9 cellular contexts compared by ENCODE assay signal in genomic region chr17:63445571-63446217, GRCh38. TPM values are rescaled to one million over a fixed set of nuclear protein-coding genes. Genes with fewer than 3 reads are reported as not detected.
DNase-seq lines count a peak whose midpoint lies in the region; ATAC-seq and TF ChIP-seq lines count a peak whose summit lies in the region.
"Had no signal": no experiment of that assay in that cellular context is flagged by ENCODE, and none has a peak within 500 bp of the region (broad histone marks: within the 10 kb centered on the region; RNA-seq: fewer than 3 reads in every experiment).

No MANE protein-coding gene starts in this region.

- H3K4me3 ChIP-seq in PC-3 (ENCODE audit: low read length) (peak overlapping the region; percentile 93), heart right ventricle (peak overlapping the region; percentile 34 to 76 (median 65)), retinal pigment epithelial cell (ENCODE audit: low read length) (peak overlapping the region; percentile 43)

- POLR2A ChIA-PET in PC-3 (lab: Charles Lee; ENCODE audit: unreplicated experiment), result interaction anchor here (0.6 to 1.1 kb wide), 4 partner anchors 10 to 327 kb away, joined by 3 to 11 read pairs (median 6); partner anchors contain the start of gene CCDC47

- no peaks in the 10 kb centered on the region for H3K9me2 ChIP-seq in PC-3 (replicated peaks; ENCODE audit: low read length)

- peak; percentile 58 for ATAC-seq in HG03139 (IDR thresholded peaks at IDR 0.05; ENCODE audit: unreplicated experiment)
- ATAC-seq in PC-3, result peak; percentile 77
- ATAC-seq in heart right ventricle, result peak; percentile 27 to 69 (median 50)

- H3K27ac ChIP-seq in PC-3 (ENCODE audit: low read length) (peak overlapping the region; percentile 91), heart right ventricle (peak overlapping the region; percentile 62 to 97 (median 90))

- H2AFZ ChIP-seq in PC-3 (ENCODE audit: low read length), result peak overlapping the region; percentile 92

- H3K9ac ChIP-seq in PC-3 (ENCODE audit: low read length), result peak overlapping the region; percentile 97

- peak overlapping the region; percentile 95 for H3K4me2 ChIP-seq in PC-3 (ENCODE audit: low read length)

- H3K4me1 ChIP-seq in PC-3 (ENCODE audit: insufficient read depth, low read length) (peaks cover 41% of the 10 kb centered on the region), heart right ventricle (peaks cover 16 to 74% (median 58%) of the 10 kb centered on the region in 9 donors)

- H3K79me2 ChIP-seq in PC-3 (ENCODE audit: low read length), result peaks cover 52% of the 10 kb centered on the region

- DNase-seq in AML-193 (lab: John Stamatoyannopoulos, UW) (peak; percentile 15 to 24), PC-3 (peak; percentile 66), heart right ventricle (no peak), retinal pigment epithelial cell (ENCODE audit: low read depth) (no peak), globus pallidus (ENCODE audit: low spot score) (no peak)
- peak; percentile 81 for DNase-seq in activated naive CD4-positive, alpha-beta T cell treated with Interleukin-2 at 50 U/mL for 16 hours

- CTCF ChIA-PET in PC-3 (lab: Charles Lee), result interaction anchor here (0.6 to 5.6 kb wide), 7 partner anchors 10 to 176 kb away, joined by 3 to 38 read pairs (median 5); partner anchors contain the start of genes ACE and MAP3K3

- H3F3A ChIP-seq in PC-3 (ENCODE audit: low read length, unreplicated experiment), result no peaks in the 10 kb centered on the region

- 5% methylated on average over 52 to 53 of the region's 53 CpGs for WGBS in heart right ventricle, 2 donors

- intact Hi-C loops in PC-3 (cut with micrococcal nuclease) (loop anchor here (1.0 kb wide), 1 partner anchor 34 kb away; no protein-coding TSS in a partner anchor), heart right ventricle (cut with DNase I) (loop anchor here in 1 of 10 donors (2.0 kb wide), 1 partner anchor 29 kb away; no protein-coding TSS in a partner anchor)

- no peaks in the 10 kb centered on the region for H3K9me3 ChIP-seq in PC-3 (ENCODE audit: low read length)
- no peaks in the 10 kb centered on the region for H3K9me3 ChIP-seq in heart right ventricle

- no peaks in the 10 kb centered on the region for H3K36me3 ChIP-seq in PC-3 (ENCODE audit: low read depth, low read length)
- H3K36me3 ChIP-seq in heart right ventricle, result no peaks in the 10 kb centered on the region

- H3K27me3 ChIP-seq in PC-3 (ENCODE audit: low read length) (no peaks in the 10 kb centered on the region), heart right ventricle (no peaks in the 10 kb centered on the region)

- peak; percentile 55 for TF ChIP-seq CTCF in PC-3 (conservative IDR thresholded peaks at IDR 0.05; ENCODE audit: low read depth, low read length)
- peak in 8 of 9 donors; percentile 42 to 69 (median 52) for TF ChIP-seq CTCF in heart right ventricle (IDR thresholded peaks at IDR 0.05)
- TF ChIP-seq CTCF in retinal pigment epithelial cell (conservative IDR thresholded peaks at IDR 0.05; ENCODE audit: low read depth, low read length), result peak; percentile 34

- no peaks in the 10 kb centered on the region for H4K20me1 ChIP-seq in PC-3 (ENCODE audit: low read length)

- peak; percentile 9 for TF ChIP-seq POLR2A in GM19099 (IDR thresholded peaks at IDR 0.05; ENCODE audit: extremely low read depth, insufficient read length, low read depth)

- no TSS peak for BruUV-seq in PC-3 (replicated peaks; lab: Mats Ljungman, UMichigan)

RNA-seq across cellular contexts. Expression of gene CYB561, which starts 0.4 kb away (rescaled TPM):
- total RNA-seq in PC-3 (2014; rRNA removed), result 125 and 145 TPM in 2 replicates
- total RNA-seq in heart right ventricle, result 10 to 100 TPM in 4 of 10 donors, 1 to 10 TPM in 6; 5.5 to 22.8 (median 8.5) TPM
- 10 to 100 TPM in 1 of 2 donors, 1 to 10 TPM in 1; 7.8 to 12.2 TPM for polyA plus RNA-seq in heart right ventricle

RNA-seq across cellular contexts. Expression of gene ACE, which starts 31.2 kb away (rescaled TPM):
- total RNA-seq in PC-3 (2014; rRNA removed) (8.7 and 9.1 TPM in 2 replicates), heart right ventricle (10 to 100 TPM in 9 of 10 donors, 1 to 10 TPM in 1; 2.0 to 25.8 (median 13.2) TPM)
- polyA plus RNA-seq in heart right ventricle, result 10 to 100 TPM in 1 of 2 donors, 1 to 10 TPM in 1; 3.0 to 10.1 TPM
- total RNA-seq: HT1080 had no signal

Comparison
In these comparisons a context has a peak if more than half of its experiments do, and no peak if none do; other contexts are left out.
1. DNase-seq: peak in AML-193 (2 of 2), PC-3 (single experiment) and activated naive CD4-positive, alpha-beta T cell treated with Interleukin-2 at 50 U/mL for 16 hours (single experiment); none in heart right ventricle (0 of 2), retinal pigment epithelial cell (single experiment) and globus pallidus (single experiment).
2. H3K4me3 ChIP-seq: peak in every context shown above with its lines; median percentile 93 in PC-3; 65 in heart right ventricle; 43 in retinal pigment epithelial cell.
3. Peak in every context shown above with its lines, with median percentiles within 50 percentile points of each other: ATAC-seq and CTCF ChIP-seq.